Comparison of ENCODE assay signal across 10 cellular contexts in genomic region chr14:23512156-23512555, GRCh38. TPM values are rescaled to one million over a fixed set of nuclear protein-coding genes. Genes with fewer than 3 reads are reported as not detected.
DNase-seq lines count a peak whose midpoint lies in the region; ATAC-seq lines count a peak whose summit lies in the region.
"Had no signal": no experiment of that assay in that cellular context is flagged by ENCODE, and none has a peak within 500 bp of the region (broad histone marks: within the 10 kb centered on the region; RNA-seq: fewer than 3 reads in every experiment).

No MANE protein-coding gene starts in this region.

- peaks cover 17% of the 10 kb centered on the region for H3K4me1 Mint-ChIP-seq in stimulated activated effector memory CD8-positive, alpha-beta T cell treated with anti-CD3 and anti-CD28 coated beads, Interleukin-12 subunit alpha, Interleukin-12 subunit beta, amount 100 ng/mL, for 72 hours

- H3K36me3 Mint-ChIP-seq in activated naive CD4-positive, alpha-beta T cell treated with anti-CD3 and anti-CD28 coated beads, Interleukin-2, amount 50 U/mL, for 72 hours, result no peaks in the 10 kb centered on the region
- H3K36me3 Mint-ChIP-seq in stimulated activated effector memory CD8-positive, alpha-beta T cell treated with anti-CD3 and anti-CD28 coated beads, Interleukin-12 subunit alpha, Interleukin-12 subunit beta, amount 100 ng/mL, for 72 hours, result peaks cover 5% of the 10 kb centered on the region

- DNase-seq in NCI-H510A (lab: John Stamatoyannopoulos, UW) (peak; percentile 18), NCI-H510A treated with DMSO at 0.1 percent for 48 hours (lab: John Stamatoyannopoulos, UW) (no peak), NCI-H2227 (lab: John Stamatoyannopoulos, UW; ENCODE audit: unreplicated experiment) (peak; percentile 64), kidney glomerular epithelial cell (lab: John Stamatoyannopoulos, UW) (no peak), dermis blood vessel endothelial cell (no peak)
- no peak for DNase-seq in activated naive CD4-positive, alpha-beta T cell treated with anti-CD3 and anti-CD28 coated beads, Interleukin-2, amount 50 U/mL, for 72 hours (ENCODE audit: low spot score in 2 of 2)
- DNase-seq in stimulated activated effector memory CD8-positive, alpha-beta T cell treated with anti-CD3 and anti-CD28 coated beads, Interleukin-12 subunit alpha, Interleukin-12 subunit beta, amount 100 ng/mL, for 72 hours (ENCODE audit: low spot score in 2 of 2), result no peak
- DNase-seq: foreskin fibroblast had no signal

- ATAC-seq in activated naive CD4-positive, alpha-beta T cell treated with anti-CD3 and anti-CD28 coated beads, Interleukin-2, amount 50 U/mL, for 72 hours, result peak in 1 of 2 donors; percentile 18
- no peak for ATAC-seq in stimulated activated effector memory CD8-positive, alpha-beta T cell treated with anti-CD3 and anti-CD28 coated beads, Interleukin-12 subunit alpha, Interleukin-12 subunit beta, amount 100 ng/mL, for 72 hours
- no peak for ATAC-seq in GM18868 (IDR thresholded peaks at IDR 0.05; ENCODE audit: unreplicated experiment)
- ATAC-seq: GM12878 had no signal

- H3K27ac Mint-ChIP-seq in activated naive CD4-positive, alpha-beta T cell treated with anti-CD3 and anti-CD28 coated beads, Interleukin-2, amount 50 U/mL, for 72 hours, result peak overlapping the region; percentile 20 to 85
- H3K27ac Mint-ChIP-seq in stimulated activated effector memory CD8-positive, alpha-beta T cell treated with anti-CD3 and anti-CD28 coated beads, Interleukin-12 subunit alpha, Interleukin-12 subunit beta, amount 100 ng/mL, for 72 hours, result no peak overlapping the region

- no peaks in the 10 kb centered on the region for H3K9me3 Mint-ChIP-seq in activated naive CD4-positive, alpha-beta T cell treated with anti-CD3 and anti-CD28 coated beads, Interleukin-2, amount 50 U/mL, for 72 hours
- H3K9me3 Mint-ChIP-seq in stimulated activated effector memory CD8-positive, alpha-beta T cell treated with anti-CD3 and anti-CD28 coated beads, Interleukin-12 subunit alpha, Interleukin-12 subunit beta, amount 100 ng/mL, for 72 hours, result no peaks in the 10 kb centered on the region

- peak overlapping the region; percentile 34 for H3K4me3 Mint-ChIP-seq in stimulated activated effector memory CD8-positive, alpha-beta T cell treated with anti-CD3 and anti-CD28 coated beads, Interleukin-12 subunit alpha, Interleukin-12 subunit beta, amount 100 ng/mL, for 72 hours

RNA-seq across cellular contexts. Expression of gene ZFHX2, which starts 39.4 kb away (rescaled TPM):
- total RNA-seq in activated naive CD4-positive, alpha-beta T cell treated with anti-CD3 and anti-CD28 coated beads, Interleukin-2, amount 50 U/mL, for 72 hours, result 1 to 10 TPM; 1.1 to 2.5 TPM
- total RNA-seq in dermis blood vessel endothelial cell, result 0.17 and 0.23 TPM in 2 replicates

RNA-seq across cellular contexts. Expression of gene NGDN, which starts 42.7 kb away (rescaled TPM):
- total RNA-seq in activated naive CD4-positive, alpha-beta T cell treated with anti-CD3 and anti-CD28 coated beads, Interleukin-2, amount 50 U/mL, for 72 hours, result 10 to 100 TPM; 54.2 to 58.3 TPM
- 42.5 and 61.8 TPM in 2 replicates for total RNA-seq in dermis blood vessel endothelial cell

RNA-seq across cellular contexts. Expression of gene THTPA, which starts 43.9 kb away (rescaled TPM):
- total RNA-seq in activated naive CD4-positive, alpha-beta T cell treated with anti-CD3 and anti-CD28 coated beads, Interleukin-2, amount 50 U/mL, for 72 hours, result 1 to 10 TPM; 5.9 to 6.5 TPM
- 6.0 and 10.6 TPM in 2 replicates for total RNA-seq in dermis blood vessel endothelial cell

RNA-seq across cellular contexts. Expression of gene AP1G2, which starts 55.4 kb away (rescaled TPM):
- 100 to 1,000 TPM; 193 to 370 TPM for total RNA-seq in activated naive CD4-positive, alpha-beta T cell treated with anti-CD3 and anti-CD28 coated beads, Interleukin-2, amount 50 U/mL, for 72 hours
- 28.8 and 29.6 TPM in 2 replicates for total RNA-seq in dermis blood vessel endothelial cell

Comparison
In these comparisons a context has a peak if more than half of its experiments do, and no peak if none do; other contexts are left out.
1. DNase-seq: peak in NCI-H510A (single experiment) and NCI-H2227 (single experiment); none in NCI-H510A treated with DMSO at 0.1 percent for 48 hours (single experiment), activated naive CD4-positive, alpha-beta T cell treated with anti-CD3 and anti-CD28 coated beads, Interleukin-2, amount 50 U/mL, for 72 hours (0 of 2), stimulated activated effector memory CD8-positive, alpha-beta T cell treated with anti-CD3 and anti-CD28 coated beads, Interleukin-12 subunit alpha, Interleukin-12 subunit beta, amount 100 ng/mL, for 72 hours (0 of 2), kidney glomerular epithelial cell (single experiment) and dermis blood vessel endothelial cell (single experiment).